ENCODE assay signal across 8 cellular contexts in genomic region chr2:172096661-172097547, GRCh38. TPM values are rescaled to one million over a fixed set of nuclear protein-coding genes. Genes with fewer than 3 reads are reported as not detected.
A peak's percentile ranks its signal among the peaks of the same experiment; 100 is the strongest.
DNase-seq lines count a peak whose midpoint lies in the region; ATAC-seq and TF ChIP-seq lines count a peak whose summit lies in the region.

No MANE protein-coding gene starts in this region.

- H3K9ac ChIP-seq in H9 (ENCODE audit: extremely low read depth, insufficient read length, low read length), result no peak overlapping the region
- H3K9ac ChIP-seq in rectal smooth muscle tissue (ENCODE audit: low read length), result no peak overlapping the region

- no peak overlapping the region for H3K14ac ChIP-seq in H9 (ENCODE audit: insufficient read depth, low read length)

- intact Hi-C loops in CD4-positive, alpha-beta memory T cell (cut with micrococcal nuclease), result loop anchor here (5.0 kb wide), 1 partner anchor 1170 kb away; the partner anchor contains the start of gene GORASP2
- intact Hi-C loops in esophagus squamous epithelium (cut with DNase I), result no loop called here

- no peak overlapping the region for H3K4ac ChIP-seq in H9 (ENCODE audit: low read depth, low read length)

- H3K27ac Mint-ChIP-seq in CD4-positive, alpha-beta memory T cell, result peak overlapping the region in 2 of 7 donors; percentile 81 to 88
- H3K27ac Mint-ChIP-seq in H9, result no peak overlapping the region
- H3K27ac Mint-ChIP-seq in T-cell, result peak overlapping the region in 1 of 2 donors; percentile 63

- TF ChIP-seq CTCF in H9 (conservative IDR thresholded peaks at IDR 0.05) (no peak), esophagus squamous epithelium (IDR thresholded peaks at IDR 0.05) (no peak)

- no peaks in the 10 kb centered on the region for H3K36me3 ChIP-seq in CD4-positive, alpha-beta memory T cell (ENCODE audit: insufficient read depth, low read length)
- H3K36me3 ChIP-seq in esophagus squamous epithelium, result no peaks in the 10 kb centered on the region
- no peaks in the 10 kb centered on the region for H3K36me3 ChIP-seq in rectal smooth muscle tissue (ENCODE audit: control insufficient read depth, insufficient read depth, low read length)

- no peak overlapping the region for H2BK5ac ChIP-seq in H9 (ENCODE audit: insufficient read length, low read length)

- POLR2A ChIA-PET in CD4-positive, alpha-beta memory T cell (lab: Charles Lee; ENCODE audit: partially characterized antibody), result interaction anchor here (13.6 kb wide), 1 partner anchor 9 kb away, joined by 186 read pairs; the partner anchor contains the start of gene DLX1
- POLR2A ChIA-PET in T-cell (lab: Charles Lee), result interaction anchor here in 1 of 2 donors (0.7 kb wide), 1 partner anchor 39 kb away, joined by 3 read pairs; no protein-coding TSS in a partner anchor

- no peak overlapping the region for H3K56ac ChIP-seq in H9 (ENCODE audit: insufficient read length, low read depth, low read length)

- no peak overlapping the region for H3K27ac ChIP-seq in CD4-positive, alpha-beta memory T cell (ENCODE audit: low read depth, low read length)
- no peak overlapping the region for H3K27ac ChIP-seq in H9 (ENCODE audit: insufficient read length, low read depth, low read length)
- no peak overlapping the region for H3K27ac ChIP-seq in esophagus squamous epithelium
- no peak overlapping the region for H3K27ac ChIP-seq in rectal smooth muscle tissue (ENCODE audit: low read depth, low read length)

- H2BK15ac ChIP-seq in H9 (ENCODE audit: low read depth, low read length), result no peak overlapping the region

- H3K4me1 Mint-ChIP-seq in CD4-positive, alpha-beta memory T cell, result peaks cover 26 to 66% (median 42%) of the 10 kb centered on the region in 4 donors
- H3K4me1 Mint-ChIP-seq in H9, result peaks cover 35 to 54% of the 10 kb centered on the region in 2 experiments
- H3K4me1 Mint-ChIP-seq in T-cell, result peaks cover 44 to 59% (median 57%) of the 10 kb centered on the region in 3 donors

- H3K79me1 ChIP-seq in H9 (ENCODE audit: insufficient read depth, low read depth, low read length, poor library complexity, severe bottlenecking), result no peaks in the 10 kb centered on the region

- H2BK20ac ChIP-seq in H9 (ENCODE audit: low read depth, low read length, poor library complexity, severe bottlenecking), result no peak overlapping the region

- H3K18ac ChIP-seq in H9 (ENCODE audit: insufficient read length, low read depth, low read length), result no peak overlapping the region

- H2BK120ac ChIP-seq in H9 (ENCODE audit: low read depth, low read length, poor library complexity, severe bottlenecking), result no peak overlapping the region

- CTCF ChIA-PET in CD4-positive, alpha-beta memory T cell (lab: Charles Lee; ENCODE audit: partially characterized antibody), result interaction anchor here (1.0 kb wide), 1 partner anchor 10 kb away, joined by 4 read pairs; no protein-coding TSS in a partner anchor
- CTCF ChIA-PET in T-cell (lab: Charles Lee), result no interaction called here

- no peak for ATAC-seq in T-cell (replicated peaks in 1 of 4)
- no peak for ATAC-seq in HG03039 (IDR thresholded peaks at IDR 0.05; ENCODE audit: unreplicated experiment)
- no peak for ATAC-seq in GM18861 (IDR thresholded peaks at IDR 0.05; ENCODE audit: unreplicated experiment)

- peak overlapping the region in 1 of 2 donors; percentile 39 for H3K4me3 ChIP-seq in CD4-positive, alpha-beta memory T cell (ENCODE audit: low read length in 2 of 2)
- H3K4me3 ChIP-seq in esophagus squamous epithelium (peak overlapping the region; percentile 3 to 65 (median 30)), rectal smooth muscle tissue (ENCODE audit: low read length) (peak overlapping the region; percentile 28)

- no peak overlapping the region for H4K91ac ChIP-seq in H9 (ENCODE audit: insufficient read length, low read depth, low read length)

- DNase-seq in CD4-positive, alpha-beta memory T cell, result peak in 2 of 5 donors; percentile 37
- no peak for DNase-seq in H9
- peak in 1 of 34 experiments; percentile 10 for DNase-seq in T-cell
- no peak for DNase-seq in esophagus squamous epithelium (lab: John Stamatoyannopoulos, UW)
- DNase-seq in NCI-H128 (lab: John Stamatoyannopoulos, UW; ENCODE audit: unreplicated experiment), result no peak

- no CpG with 5 or more reads among the region's 53 CpGs for WGBS in H9 (ENCODE audit: extremely low coverage, insufficient read length, low lambda C conversion rate)
- 0 to 2% methylated on average over 3 to 39 of the region's 53 CpGs for WGBS in esophagus squamous epithelium, 2 donors

- no peak for TF ChIP-seq POLR2A in esophagus squamous epithelium (IDR thresholded peaks at IDR 0.05)

- peaks cover 55 to 58% of the 10 kb centered on the region in 2 donors for H3K27me3 Mint-ChIP-seq in CD4-positive, alpha-beta memory T cell
- H3K27me3 Mint-ChIP-seq in H9 (ENCODE audit: low read depth) (peaks cover 100% of the 10 kb centered on the region), T-cell (peaks cover 53 to 80% of the 10 kb centered on the region in 2 donors)

- no peak overlapping the region for H3T11ph ChIP-seq in H9 (ENCODE audit: low read length)

- peaks cover 28% of the 10 kb centered on the region for H3K23me2 ChIP-seq in H9 (ENCODE audit: insufficient read length, low read depth, low read length, poor library complexity, severe bottlenecking)

- peak overlapping the region; percentile 89 for H3K4me2 ChIP-seq in H9 (ENCODE audit: insufficient read depth, insufficient read length, low read length)

- H3K79me2 ChIP-seq in H9 (ENCODE audit: insufficient read depth, low read length), result no peaks in the 10 kb centered on the region

- no peaks in the 10 kb centered on the region for H3K9me3 ChIP-seq in CD4-positive, alpha-beta memory T cell (ENCODE audit: control insufficient read depth in 1 of 2, low read length in 2 of 2)
- no peaks in the 10 kb centered on the region for H3K9me3 ChIP-seq in H9 (ENCODE audit: control insufficient read depth, low read depth, low read length)
- no peaks in the 10 kb centered on the region for H3K9me3 ChIP-seq in esophagus squamous epithelium

- H3K4me1 ChIP-seq in CD4-positive, alpha-beta memory T cell (ENCODE audit: insufficient read depth, low read length), result peaks cover 86% of the 10 kb centered on the region
- no peaks in the 10 kb centered on the region for H3K4me1 ChIP-seq in H9 (ENCODE audit: insufficient read depth, low read length)
- peaks cover 58 to 81% (median 68%) of the 10 kb centered on the region in 3 donors for H3K4me1 ChIP-seq in esophagus squamous epithelium
- peaks cover 9% of the 10 kb centered on the region for H3K4me1 ChIP-seq in rectal smooth muscle tissue (ENCODE audit: control insufficient read depth, insufficient read depth, low read length)

- H3K36me3 Mint-ChIP-seq in CD4-positive, alpha-beta memory T cell, result no peaks in the 10 kb centered on the region
- H3K36me3 Mint-ChIP-seq in H9 (ENCODE audit: insufficient read depth in 1 of 3, low read depth in 3 of 3) (peaks cover 0 to 2% (median 1%) of the 10 kb centered on the region in 3 experiments; a peak in 3 of 7 replicates), T-cell (no peaks in the 10 kb centered on the region)

- no peak overlapping the region for H3K23ac ChIP-seq in H9 (ENCODE audit: insufficient read length, low read depth, low read length)

- H2AFZ ChIP-seq in H9 (ENCODE audit: low read length), result no peak overlapping the region

- H4K20me1 ChIP-seq in H9 (ENCODE audit: control insufficient read depth, insufficient read depth, insufficient read length), result no peaks in the 10 kb centered on the region

- no peak overlapping the region for H4K8ac ChIP-seq in H9 (replicated peaks; ENCODE audit: insufficient read length, low read depth, low read length)

- no peak overlapping the region for H4K5ac ChIP-seq in H9 (ENCODE audit: insufficient read length, low read depth, low read length)

- H2BK12ac ChIP-seq in H9 (ENCODE audit: insufficient read length, low read depth, low read length), result no peak overlapping the region

- no peak overlapping the region for H2AK5ac ChIP-seq in H9 (ENCODE audit: insufficient read length, low read length)

- H3K9me3 Mint-ChIP-seq in CD4-positive, alpha-beta memory T cell, result peaks cover 0 to 27% (median 4%) of the 10 kb centered on the region in 8 donors
- H3K9me3 Mint-ChIP-seq in H9, result peaks cover 5 to 11% of the 10 kb centered on the region in 2 experiments; a peak in 3 of 5 replicates
- H3K9me3 Mint-ChIP-seq in T-cell, result no peaks in the 10 kb centered on the region

- H3K4me3 Mint-ChIP-seq in CD4-positive, alpha-beta memory T cell, result peak overlapping the region in 7 of 8 donors; percentile 51 to 83 (median 73)
- H3K4me3 Mint-ChIP-seq in H9, result peak overlapping the region; percentile 35 to 76
- H3K4me3 Mint-ChIP-seq in T-cell, result peak overlapping the region; percentile 40 to 82 (median 40)

- peaks cover 97% of the 10 kb centered on the region for H3K27me3 ChIP-seq in CD4-positive, alpha-beta memory T cell (ENCODE audit: insufficient read depth, low read length)
- peaks cover 91% of the 10 kb centered on the region for H3K27me3 ChIP-seq in H9 (ENCODE audit: insufficient read depth, low read length)
- H3K27me3 ChIP-seq in esophagus squamous epithelium, result peaks cover 75 to 100% (median 93%) of the 10 kb centered on the region in 4 donors
- peaks cover 75% of the 10 kb centered on the region for H3K27me3 ChIP-seq in rectal smooth muscle tissue (ENCODE audit: control insufficient read depth, insufficient read depth, low read length)

RNA-seq across cellular contexts. Expression of gene DLX2, which starts 5.8 kb away (rescaled TPM):
- total RNA-seq in CD4-positive, alpha-beta memory T cell, result not detected
- polyA plus RNA-seq in CD4-positive, alpha-beta memory T cell, result not detected
- total RNA-seq in H9 (2021) (0.42 TPM in 1 of 2 replicates, not detected in the other), T-cell (under 1 TPM in 2 of 5 donors, not detected in 3; 0.16 to 0.19 TPM), esophagus squamous epithelium (not detected)

RNA-seq across cellular contexts. Expression of gene DLX1, which starts 11.6 kb away (rescaled TPM):
- not detected for total RNA-seq in CD4-positive, alpha-beta memory T cell
- polyA plus RNA-seq in CD4-positive, alpha-beta memory T cell, result not detected
- total RNA-seq in H9 (2021), result not detected in 2 replicates
- not detected for total RNA-seq in T-cell
- not detected for total RNA-seq in esophagus squamous epithelium
